In genomic region chr1:51515982-51516638, GRCh38 we compare ENCODE assay signal across 10 cellular contexts. TPM values are rescaled to one million over a fixed set of nuclear protein-coding genes. Genes with fewer than 3 reads are reported as not detected.
DNase-seq lines count a peak whose midpoint lies in the region; ATAC-seq and TF ChIP-seq lines count a peak whose summit lies in the region.
"Had no signal": no experiment of that assay in that cellular context is flagged by ENCODE, and none has a peak within 500 bp of the region (broad histone marks: within the 10 kb centered on the region; RNA-seq: fewer than 3 reads in every experiment).

No MANE protein-coding gene starts in this region.

- H3K27me3 ChIP-seq in BLaER1 treated with 17β-estradiol and CSF1 and Interleukin-3, amounts not matched to agents 10 nM and 100 nM: no peaks in the 10 kb centered on the region
- no peaks in the 10 kb centered on the region for H3K27me3 ChIP-seq in Loucy (ENCODE audit: insufficient read depth, low read length, poor library complexity, severe bottlenecking)

- H3K27me3 Mint-ChIP-seq in chondrocyte (ENCODE audit: low read depth) (no peaks in the 10 kb centered on the region), nephron (ENCODE audit: low read depth) (no peaks in the 10 kb centered on the region), glutamatergic neuron (ENCODE audit: unreplicated experiment) (peaks cover 1% of the 10 kb centered on the region)

- peaks cover 77% of the 10 kb centered on the region for H3K79me2 ChIP-seq in Loucy (ENCODE audit: insufficient read depth, low read length)

- H3K9me3 Mint-ChIP-seq in chondrocyte (ENCODE audit: low read depth): no peaks in the 10 kb centered on the region
- no peaks in the 10 kb centered on the region for H3K9me3 Mint-ChIP-seq in nephron
- H3K9me3 Mint-ChIP-seq in glutamatergic neuron (ENCODE audit: unreplicated experiment): no peaks in the 10 kb centered on the region

- peak overlapping the region; percentile 87 to 98 (median 92) for H3K4me2 ChIP-seq in BLaER1 treated with 17β-estradiol and CSF1 and Interleukin-3, amounts not matched to agents 10 nM and 100 nM
- H3K4me2 ChIP-seq in Loucy (ENCODE audit: low read depth, low read length, poor library complexity, severe bottlenecking): peak overlapping the region; percentile 88

- H3K4me1 ChIP-seq in BLaER1 treated with 17β-estradiol and CSF1 and Interleukin-3, amounts not matched to agents 10 nM and 100 nM: peaks cover 37 to 74% (median 54%) of the 10 kb centered on the region in 10 experiments
- peaks cover 79% of the 10 kb centered on the region for H3K4me1 ChIP-seq in Loucy (ENCODE audit: insufficient read depth, low read length, poor library complexity, severe bottlenecking)

- no peaks in the 10 kb centered on the region for H3K9me3 ChIP-seq in BLaER1 treated with 17β-estradiol and CSF1 and Interleukin-3, amounts not matched to agents 10 nM and 100 nM (replicated peaks in 1 of 11)
- H3K9me3 ChIP-seq in Loucy (ENCODE audit: insufficient read depth, low read depth, low read length): no peaks in the 10 kb centered on the region

- H3K4me3 Mint-ChIP-seq in chondrocyte (ENCODE audit: unreplicated experiment): no peak overlapping the region
- H3K4me3 Mint-ChIP-seq in nephron: peak overlapping the region; percentile 35 to 83 (median 42)
- no peak overlapping the region for H3K4me3 Mint-ChIP-seq in glutamatergic neuron (ENCODE audit: unreplicated experiment)

- no peaks in the 10 kb centered on the region for H3K9me2 ChIP-seq in Loucy (replicated peaks; ENCODE audit: low read depth, low read length)

- peaks cover 16% of the 10 kb centered on the region for H3F3A ChIP-seq in Loucy (ENCODE audit: low read depth)

- H3K4me3 ChIP-seq in BLaER1 treated with 17β-estradiol and CSF1 and Interleukin-3, amounts not matched to agents 10 nM and 100 nM: peak overlapping the region in 6 of 10 experiments; percentile 92 to 100 (median 99); a peak in 10 of 20 replicates
- H3K4me3 ChIP-seq in Loucy (ENCODE audit: low read length, poor library complexity, severe bottlenecking): peak overlapping the region; percentile 98

- peaks cover 33 to 74% (median 63%) of the 10 kb centered on the region in 11 experiments for H4K20me1 ChIP-seq in BLaER1 treated with 17β-estradiol and CSF1 and Interleukin-3, amounts not matched to agents 10 nM and 100 nM
- peaks cover 64% of the 10 kb centered on the region for H4K20me1 ChIP-seq in Loucy (ENCODE audit: insufficient read depth, low read length, poor library complexity, severe bottlenecking)

- intact Hi-C loops in sciatic nerve (cut with DNase I): no loop called here

- H3K36me3 Mint-ChIP-seq in chondrocyte (ENCODE audit: low read depth): no peaks in the 10 kb centered on the region
- H3K36me3 Mint-ChIP-seq in nephron (ENCODE audit: low read depth): no peaks in the 10 kb centered on the region
- H3K36me3 Mint-ChIP-seq in glutamatergic neuron (ENCODE audit: unreplicated experiment): peaks cover 7% of the 10 kb centered on the region

- peak overlapping the region; percentile 49 for H3K27ac Mint-ChIP-seq in chondrocyte (ENCODE audit: unreplicated experiment)
- peak overlapping the region in 2 of 3 experiments; percentile 35 to 67 for H3K27ac Mint-ChIP-seq in nephron
- no peak overlapping the region for H3K27ac Mint-ChIP-seq in glutamatergic neuron (ENCODE audit: unreplicated experiment)

- no peak overlapping the region for H2AFZ ChIP-seq in Loucy (ENCODE audit: low read length)

- H3K4me1 Mint-ChIP-seq in chondrocyte (ENCODE audit: low read depth) (peaks cover 53% of the 10 kb centered on the region), nephron (peaks cover 35% of the 10 kb centered on the region), glutamatergic neuron (ENCODE audit: low read depth, unreplicated experiment) (peaks cover 24% of the 10 kb centered on the region)

- H3K9ac ChIP-seq in BLaER1 treated with 17β-estradiol and CSF1 and Interleukin-3, amounts not matched to agents 10 nM and 100 nM: peak overlapping the region in 4 of 11 experiments; percentile 97 to 98 (median 98); a peak in 8 of 22 replicates
- peak overlapping the region; percentile 91 for H3K9ac ChIP-seq in Loucy (ENCODE audit: low read depth, low read length, poor library complexity, severe bottlenecking)

- peak overlapping the region in 3 of 11 experiments; percentile 13 to 41 (median 22); a peak in 3 of 22 replicates for H3K27ac ChIP-seq in BLaER1 treated with 17β-estradiol and CSF1 and Interleukin-3, amounts not matched to agents 10 nM and 100 nM

- TF ChIP-seq CTCF in Loucy (conservative IDR thresholded peaks at IDR 0.05; ENCODE audit: low read length) (no peak), chondrocyte (IDR thresholded peaks at IDR 0.05) (no peak), nephron (IDR thresholded peaks at IDR 0.05; ENCODE audit: unreplicated experiment in 3 of 3) (no peak), glutamatergic neuron (IDR thresholded peaks at IDR 0.05; ENCODE audit: partially characterized antibody, unreplicated experiment) (no peak)

- no peak for DNase-seq in chondrocyte (ENCODE audit: low spot score)
- no peak for DNase-seq in glutamatergic neuron
- no peak for DNase-seq in sciatic nerve (ENCODE audit: low spot score)
- DNase-seq: Calu3, NCI-H1694 had no signal

- ATAC-seq in HG03521 (IDR thresholded peaks at IDR 0.05; ENCODE audit: unreplicated experiment) (no peak), GM18909 (IDR thresholded peaks at IDR 0.05; ENCODE audit: poor library complexity, unreplicated experiment) (no peak), sciatic nerve (no peak)

- H3K36me3 ChIP-seq in BLaER1 treated with 17β-estradiol and CSF1 and Interleukin-3, amounts not matched to agents 10 nM and 100 nM: no peaks in the 10 kb centered on the region
- H3K36me3 ChIP-seq in Loucy (ENCODE audit: insufficient read depth, low read length): no peaks in the 10 kb centered on the region

RNA-seq across cellular contexts. Expression of gene EPS15, which starts 3.0 kb away (rescaled TPM):
- total RNA-seq in chondrocyte (81.4 to 93.0 TPM (median 82.3 TPM) in 3 replicates), glutamatergic neuron (ENCODE audit: unreplicated experiment) (139 TPM), sciatic nerve (119 TPM)

Comparison
In these comparisons a context has a peak if more than half of its experiments do, and no peak if none do; other contexts are left out.
1. H3K4me3 Mint-ChIP-seq: peak in nephron (3 of 3); none in chondrocyte (single experiment) and glutamatergic neuron (single experiment).